In genomic region chr16:15919331-15919730, GRCh38 we compare ENCODE assay signal across 23 cellular contexts.
"Had no signal": no experiment of that assay in that cellular context is flagged by ENCODE, and none has a peak within 500 bp of the region (broad histone marks: within the 10 kb centered on the region; RNA-seq: fewer than 3 reads in every experiment).

No MANE protein-coding gene starts in this region.

- H3K9me3 Mint-ChIP-seq: memory B cell; stimulated activated naive CD8-positive, alpha-beta T cell treated with anti-CD3 and anti-CD28 coated beads, Interleukin-15, amount 100 ng/mL, for 72 hours had no signal

- H3K36me3 Mint-ChIP-seq: memory B cell, naive B cell had no signal

- H3K4me3 ChIP-seq: coronary artery, heart right ventricle, mucosa of descending colon, ovary, right lobe of liver, smooth muscle cell, suprapubic skin, transverse colon, uterus had no signal

- H3K27ac Mint-ChIP-seq: activated T-cell treated with anti-CD3 and anti-CD28 coated beads, Interleukin-2, amount 50 U/mL, for 72 hours; memory B cell; naive B cell; stimulated activated naive CD8-positive, alpha-beta T cell treated with anti-CD3 and anti-CD28 coated beads, Interleukin-15, amount 100 ng/mL, for 72 hours had no signal

- H3K9me3 ChIP-seq: heart right ventricle, mucosa of descending colon, ovary, right lobe of liver, suprapubic skin, transverse colon, uterus had no signal

- H3K27ac ChIP-seq: brain microvascular endothelial cell, coronary artery, heart right ventricle, ovary, right lobe of liver, suprapubic skin, transverse colon, uterus had no signal

- H3K4me1 Mint-ChIP-seq: memory B cell; naive B cell; stimulated activated naive CD8-positive, alpha-beta T cell treated with anti-CD3 and anti-CD28 coated beads, Interleukin-15, amount 100 ng/mL, for 72 hours had no signal

- DNase-seq: activated CD4-positive, alpha-beta T cell treated with anti-CD3 and anti-CD28 coated beads, Interleukin-2, amount 50 U/mL, for 1 hour; activated CD4-positive, CD25-positive, alpha-beta regulatory T cell treated with anti-CD3 and anti-CD28 coated beads, Interleukin-2, amount 50 U/mL, for 72 hours; activated CD8-positive, alpha-beta memory T cell treated with anti-CD3 and anti-CD28 coated beads for 24 hours; activated CD8-positive, alpha-beta memory T cell treated with anti-CD3 and anti-CD28 coated beads, Interleukin-2, amount 50 U/mL, for 48 hours; activated naive CD4-positive, alpha-beta T cell treated with anti-CD3 and anti-CD28 coated beads, Interleukin-2, amount 50 U/mL, for 16 hours; activated T-cell treated with anti-CD3 and anti-CD28 coated beads, Interleukin-2, amount 50 U/mL, for 72 hours; aorta; heart right ventricle; left ventricle myocardium superior; mucosa of descending colon; naive B cell; right lobe of liver; stimulated activated CD4-positive, alpha-beta T cell treated with anti-CD3 and anti-CD28 coated beads, Interleukin-4, amount 100 ng/mL, for 1 hour; stimulated activated naive CD8-positive, alpha-beta T cell treated with anti-CD3 and anti-CD28 coated beads, Interleukin-15, amount 100 ng/mL, for 72 hours; T-helper 9 cell; uterus had no signal

- H3K4me3 Mint-ChIP-seq: activated T-cell treated with anti-CD3 and anti-CD28 coated beads, Interleukin-2, amount 50 U/mL, for 72 hours; memory B cell; naive B cell; stimulated activated naive CD8-positive, alpha-beta T cell treated with anti-CD3 and anti-CD28 coated beads, Interleukin-15, amount 100 ng/mL, for 72 hours had no signal

- H3K27me3 Mint-ChIP-seq: stimulated activated naive CD8-positive, alpha-beta T cell treated with anti-CD3 and anti-CD28 coated beads, Interleukin-15, amount 100 ng/mL, for 72 hours had no signal

- H3K4me2 ChIP-seq: smooth muscle cell had no signal

- H3K4me1 ChIP-seq: heart right ventricle, right lobe of liver, suprapubic skin, transverse colon, uterus had no signal

- H3K27me3 ChIP-seq: brain microvascular endothelial cell, heart right ventricle, ovary, right lobe of liver, suprapubic skin, transverse colon, uterus had no signal

- H3K36me3 ChIP-seq: brain microvascular endothelial cell, heart right ventricle, ovary, right lobe of liver, suprapubic skin, transverse colon, uterus had no signal

- ATAC-seq: activated T-cell treated with anti-CD3 and anti-CD28 coated beads, Interleukin-2, amount 50 U/mL, for 72 hours; heart right ventricle; left ventricle myocardium superior; mucosa of descending colon; right lobe of liver; stimulated activated naive CD8-positive, alpha-beta T cell treated with anti-CD3 and anti-CD28 coated beads, Interleukin-15, amount 100 ng/mL, for 72 hours had no signal
